In genomic region chr11:122843281-122844150, GRCh38 we compare ENCODE assay signal across 8 cellular contexts.
DNase-seq lines count a peak whose midpoint lies in the region; ATAC-seq lines count a peak whose summit lies in the region.

No MANE protein-coding gene starts in this region.

- DNase-seq in COR-L47 (lab: John Stamatoyannopoulos, UW): peak; percentile 9
- DNase-seq in nucleus accumbens (lab: John Stamatoyannopoulos, UW): no peak
- no peak for DNase-seq in effector CD8-positive, alpha-beta T cell (lab: John Stamatoyannopoulos, UW)
- no peak for DNase-seq in posterior cingulate gyrus

- peaks cover 2% of the 10 kb centered on the region for H3K36me3 Mint-ChIP-seq in activated naive CD4-positive, alpha-beta T cell treated with anti-CD3 and anti-CD28 coated beads, Interleukin-2, amount 50 U/mL, for 24 hours

- H3K27ac Mint-ChIP-seq in activated naive CD4-positive, alpha-beta T cell treated with anti-CD3 and anti-CD28 coated beads, Interleukin-2, amount 50 U/mL, for 24 hours: peak overlapping the region; percentile 95

- H3K4me3 Mint-ChIP-seq in activated naive CD4-positive, alpha-beta T cell treated with anti-CD3 and anti-CD28 coated beads, Interleukin-2, amount 50 U/mL, for 24 hours: peak overlapping the region; percentile 81

- no peaks in the 10 kb centered on the region for H3K9me3 ChIP-seq in KOPT-K1 (ENCODE audit: insufficient read depth, low read length, poor library complexity, severe bottlenecking)

- intact Hi-C loops in posterior cingulate gyrus (cut with DNase I): no loop called here

- H3K4me1 Mint-ChIP-seq in activated naive CD4-positive, alpha-beta T cell treated with anti-CD3 and anti-CD28 coated beads, Interleukin-2, amount 50 U/mL, for 24 hours: peaks cover 57% of the 10 kb centered on the region

- no peaks in the 10 kb centered on the region for H3K36me3 ChIP-seq in KOPT-K1 (ENCODE audit: insufficient read depth, low read length)

- ATAC-seq in GM19463 (IDR thresholded peaks at IDR 0.05; ENCODE audit: unreplicated experiment) (peak; percentile 69), GM21825 (IDR thresholded peaks at IDR 0.05; ENCODE audit: unreplicated experiment) (no peak)

- H3K27ac ChIP-seq in KOPT-K1 (ENCODE audit: low read depth, low read length, poor library complexity, severe bottlenecking): peak overlapping the region; percentile 67

- no peaks in the 10 kb centered on the region for H3K27me3 Mint-ChIP-seq in activated naive CD4-positive, alpha-beta T cell treated with anti-CD3 and anti-CD28 coated beads, Interleukin-2, amount 50 U/mL, for 24 hours

- no peaks in the 10 kb centered on the region for H3K9me3 Mint-ChIP-seq in activated naive CD4-positive, alpha-beta T cell treated with anti-CD3 and anti-CD28 coated beads, Interleukin-2, amount 50 U/mL, for 24 hours
